Comparison of ENCODE assay signal across 22 cellular contexts in the genomic region with DNA sequence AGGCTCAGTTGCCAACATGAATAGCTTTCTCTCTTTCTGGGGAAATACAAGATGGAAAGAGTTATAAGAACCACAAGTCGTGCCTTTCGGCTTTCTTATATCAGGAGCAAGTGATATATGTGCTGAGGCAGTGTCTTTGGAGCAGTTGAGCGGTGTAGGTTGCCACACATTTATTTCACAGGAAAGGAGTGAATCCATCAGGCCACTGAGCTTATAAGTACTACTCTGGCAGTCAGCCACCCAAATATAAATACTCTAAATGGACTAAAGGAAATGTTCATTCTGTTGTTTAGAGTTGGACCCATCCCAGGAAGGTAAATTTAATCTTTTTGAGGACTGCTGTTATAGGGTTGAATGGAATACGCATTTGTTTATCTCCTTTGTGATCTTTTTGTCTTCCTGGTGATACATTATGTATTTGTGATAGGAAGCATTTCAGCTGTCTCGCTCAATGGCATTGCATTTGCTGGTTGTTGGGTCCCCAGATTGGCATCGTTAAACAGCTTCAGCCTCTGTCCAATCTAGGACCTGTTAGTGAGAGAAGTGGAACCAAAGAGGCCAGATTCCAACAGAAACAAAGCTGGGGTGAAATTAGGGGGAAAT.
A peak's percentile ranks its signal among the peaks of the same experiment; 100 is the strongest.
DNase-seq lines count a peak whose midpoint lies in the region; FAIRE-seq and TF ChIP-seq lines count a peak whose summit lies in the region.
"Had no signal": no experiment of that assay in that cellular context is flagged by ENCODE, and none has a peak within 500 bp of the region (broad histone marks: within the 10 kb centered on the region; RNA-seq: fewer than 3 reads in every experiment).

No MANE protein-coding gene starts in this region.

- no peak overlapping the region for H3K4me3 Mint-ChIP-seq in nephron progenitor cell
- H3K4me3 Mint-ChIP-seq: activated naive CD8-positive, alpha-beta T cell treated with anti-CD3 and anti-CD28 coated beads, Interleukin-2, amount 50 U/mL, for 24 hours; activated T-helper 17 cell treated with anti-CD3 and anti-CD28 coated beads, Interleukin-2, amount 50 U/mL, for 72 hours; dendritic cell treated with granulocyte-macrophage colony-stimulating factor and Interleukin-4, amounts not matched to agents 40 ng/mL and 50 ng/mL, for 4 days; H9; T-helper 2 cell treated with Interferon-gamma antibody and Interleukin-4, amounts not matched to agents 5 μg/mL and 100 μg/mL, for 36 hours had no signal

- WGBS in SK-N-SH (ENCODE audit: low lambda C conversion rate) = 42% methylated on average over 6 of the region's 6 CpGs

- peaks cover 7% of the 10 kb centered on the region for H3K27me3 Mint-ChIP-seq in nephron progenitor cell (ENCODE audit: low read depth, poor library complexity)

- H3K27ac ChIP-seq in HEK293 (ENCODE audit: extremely low read depth, low read depth, low read length) (no peak overlapping the region), SK-N-SH (ENCODE audit: low read depth in 2 of 2, low read length in 1 of 2) (peak overlapping the region in 1 of 2 experiments; percentile 94; a peak in 2 of 4 replicates)
- H3K27ac ChIP-seq: breast epithelium, PC-9, SJCRH30, upper lobe of right lung had no signal

- peak overlapping the region; percentile 31 for H3K27ac Mint-ChIP-seq in nephron progenitor cell
- H3K27ac Mint-ChIP-seq: activated naive CD8-positive, alpha-beta T cell treated with anti-CD3 and anti-CD28 coated beads, Interleukin-2, amount 50 U/mL, for 24 hours; activated T-helper 17 cell treated with anti-CD3 and anti-CD28 coated beads, Interleukin-2, amount 50 U/mL, for 72 hours; dendritic cell treated with granulocyte-macrophage colony-stimulating factor and Interleukin-4, amounts not matched to agents 40 ng/mL and 50 ng/mL, for 4 days; T-helper 2 cell treated with Interferon-gamma antibody and Interleukin-4, amounts not matched to agents 5 μg/mL and 100 μg/mL, for 36 hours had no signal

- no peak for TF ChIP-seq RAD21 in SK-N-SH (IDR thresholded peaks at IDR 0.05; ENCODE audit: low read length)

- H3K4me3 ChIP-seq in HEK293 (ENCODE audit: low read depth, low read length) (no peak overlapping the region), SK-N-SH (ENCODE audit: low read depth in 2 of 2, low read length in 1 of 2) (no peak overlapping the region)
- H3K4me3 ChIP-seq: breast epithelium, gastrocnemius medialis, PC-9, SJCRH30, upper lobe of right lung had no signal

- H4K20me1 ChIP-seq in SK-N-SH (ENCODE audit: insufficient read depth) = no peaks in the 10 kb centered on the region

- TF ChIP-seq CTCF in HEK293 (tag by site-specific recombination; IDR thresholded peaks at IDR 0.05) (no peak), SK-N-SH (IDR thresholded peaks at IDR 0.05) (no peak), nephron progenitor cell (IDR thresholded peaks at IDR 0.05) (no peak), D721Med (IDR thresholded peaks at IDR 0.05; ENCODE audit: insufficient read depth, missing control alignments) (no peak)

- peaks cover 53% of the 10 kb centered on the region for H3K36me3 Mint-ChIP-seq in nephron progenitor cell (ENCODE audit: low read depth)

- CTCF ChIA-PET in HEK293 (lab: Yijun Ruan, JAX) = interaction anchor here (0.6 to 1.2 kb wide), 3 partner anchors 8 to 75 kb away, joined by 3 to 4 read pairs (median 4); no protein-coding TSS in a partner anchor
- CTCF ChIA-PET in SK-N-SH (lab: Yijun Ruan, JAX) = interaction anchor here (1.1 to 2.4 kb wide), 7 partner anchors 10 to 312 kb away, joined by 3 to 8 read pairs (median 6); a partner anchor contains a TSS

- DNase-seq in NCI-H2081 treated with DMSO at 0.1 percent for 48 hours (lab: John Stamatoyannopoulos, UW) (peak; percentile 71), SK-N-SH (peak; percentile 74), nephron progenitor cell (no peak), germinal center (ENCODE audit: low spot score) (no peak), D721Med (ENCODE audit: insufficient read length, low spot score) (no peak)
- no peak for DNase-seq in stimulated activated CD4-positive, alpha-beta T cell treated with anti-CD3 and anti-CD28 coated beads, Interleukin-12 subunit alpha, Interleukin-12 subunit beta, amount 100 ng/mL, for 4 hours
- DNase-seq: activated naive CD8-positive, alpha-beta T cell treated with anti-CD3 and anti-CD28 coated beads, Interleukin-2, amount 50 U/mL, for 24 hours; erythroblast; gastrocnemius medialis; H9; MV-4-11; NCI-H524 treated with DMSO at 0.1 percent for 48 hours; SJCRH30; stimulated activated CD4-positive, alpha-beta T cell treated with anti-CD3 and anti-CD28 coated beads, Interleukin-1b, Interleukin-23, amount 100 ng/mL, for 48 hours; upper lobe of right lung had no signal

- peaks cover 56% of the 10 kb centered on the region for H3K4me1 Mint-ChIP-seq in nephron progenitor cell
- H3K4me1 Mint-ChIP-seq: activated naive CD8-positive, alpha-beta T cell treated with anti-CD3 and anti-CD28 coated beads, Interleukin-2, amount 50 U/mL, for 24 hours; activated T-helper 17 cell treated with anti-CD3 and anti-CD28 coated beads, Interleukin-2, amount 50 U/mL, for 72 hours had no signal

- H3K9me3 ChIP-seq in HEK293 (ENCODE audit: control insufficient read depth, insufficient read depth, low read depth, low read length) (no peaks in the 10 kb centered on the region), SK-N-SH (no peaks in the 10 kb centered on the region)
- H3K9me3 ChIP-seq: breast epithelium, gastrocnemius medialis, SJCRH30, upper lobe of right lung had no signal

- H3K9me2 ChIP-seq in SK-N-SH = no peaks in the 10 kb centered on the region

- H3K9me3 Mint-ChIP-seq in nephron progenitor cell = peaks cover 11% of the 10 kb centered on the region
- H3K9me3 Mint-ChIP-seq: activated naive CD8-positive, alpha-beta T cell treated with anti-CD3 and anti-CD28 coated beads, Interleukin-2, amount 50 U/mL, for 24 hours; activated T-helper 17 cell treated with anti-CD3 and anti-CD28 coated beads, Interleukin-2, amount 50 U/mL, for 72 hours; dendritic cell treated with granulocyte-macrophage colony-stimulating factor and Interleukin-4, amounts not matched to agents 40 ng/mL and 50 ng/mL, for 4 days; H9; T-helper 2 cell treated with Interferon-gamma antibody and Interleukin-4, amounts not matched to agents 5 μg/mL and 100 μg/mL, for 36 hours had no signal

- no peak overlapping the region for H3K4me2 ChIP-seq in SK-N-SH
- H3K4me2 ChIP-seq: PC-9 had no signal

- TF ChIP-seq EP300 in SK-N-SH (IDR thresholded peaks at IDR 0.05; ENCODE audit: borderline replicate concordance in 1 of 2, low read depth in 1 of 2, low read length in 1 of 2) = peak in 1 of 2 experiments; percentile 51; a peak in 2 of 4 replicates

- POLR2A ChIA-PET in HEK293 (lab: Yijun Ruan, JAX) = interaction anchor here (1.1 to 1.6 kb wide), 2 partner anchors 12 to 170 kb away, joined by 4 read pairs; a partner anchor contains a TSS
- POLR2A ChIA-PET in SK-N-SH (lab: Yijun Ruan, JAX) = interaction anchor here (0.6 kb wide), 1 partner anchor 27 kb away, joined by 3 read pairs; no protein-coding TSS in a partner anchor

- H3K4me1 ChIP-seq in HEK293 (ENCODE audit: control insufficient read depth, insufficient read depth, low read length) (peaks cover 6% of the 10 kb centered on the region), SK-N-SH (ENCODE audit: control insufficient read depth in 1 of 2, insufficient read depth in 2 of 2, low read depth in 1 of 2, low read length in 1 of 2) (peaks cover 0 to 50% of the 10 kb centered on the region in 2 experiments; a peak in 2 of 4 replicates)
- H3K4me1 ChIP-seq: breast epithelium, upper lobe of right lung had no signal

- FAIRE-seq in D721Med (lab: Jason Lieb, UNC) = no peak
- FAIRE-seq: GM19239 had no signal

- no peaks in the 10 kb centered on the region for H3K27me3 ChIP-seq in SK-N-SH (ENCODE audit: insufficient read depth)
- H3K27me3 ChIP-seq: gastrocnemius medialis, SJCRH30 had no signal

- H3K36me3 ChIP-seq in HEK293 (ENCODE audit: control insufficient read depth in 2 of 2, insufficient read depth in 1 of 2, low read length in 2 of 2) = peaks cover 0 to 8% of the 10 kb centered on the region in 2 experiments; a peak in 1 of 3 replicates
- H3K36me3 ChIP-seq in SK-N-SH (replicated peaks in 1 of 2; ENCODE audit: control insufficient read depth in 1 of 2, insufficient read depth in 2 of 2, low read length in 1 of 2) = no peaks in the 10 kb centered on the region
- H3K36me3 ChIP-seq: breast epithelium, gastrocnemius medialis, upper lobe of right lung had no signal

- H3F3A ChIP-seq in SK-N-SH (replicated peaks; ENCODE audit: insufficient read depth) = no peaks in the 10 kb centered on the region

- no peak overlapping the region for H3K9ac ChIP-seq in SK-N-SH

- H3K79me2 ChIP-seq in SK-N-SH (ENCODE audit: insufficient read depth) = no peaks in the 10 kb centered on the region

- no peak overlapping the region for H2AFZ ChIP-seq in SK-N-SH (ENCODE audit: low read depth)
- H2AFZ ChIP-seq: PC-9 had no signal

TF ChIP-seq in HEK293, 187 proteins besides CTCF, POLR2A, EP300 and RAD21 (continues in another document):
- no peak for TF ChIP-seq ZNF560 (tag by site-specific recombination; IDR thresholded peaks at IDR 0.05; ENCODE audit: borderline replicate concordance)
- TF ChIP-seq ZNF394 (tag by site-specific recombination; IDR thresholded peaks at IDR 0.05; ENCODE audit: borderline replicate concordance) = no peak
- peak; percentile 40; the same call in 1 of the 2 replicates for TF ChIP-seq ZNF266 (tag by site-specific recombination; IDR thresholded peaks at IDR 0.05; ENCODE audit: low read depth)
- TF ChIP-seq ZNF660 (tag by site-specific recombination; IDR thresholded peaks at IDR 0.05) = no peak
- TF ChIP-seq ZNF138 (tag by site-specific recombination; IDR thresholded peaks at IDR 0.05; ENCODE audit: borderline replicate concordance) = 0 out of 2 replicates have a peak, but pooled peaks have one; percentile 8
- TF ChIP-seq ZNF2 (tag by site-specific recombination; IDR thresholded peaks at IDR 0.05) = no peak
- no peak for TF ChIP-seq ZNF48 (tag by site-specific recombination; IDR thresholded peaks at IDR 0.05)

TF ChIP-seq in SK-N-SH, 30 proteins besides CTCF, POLR2A, EP300 and RAD21:
- TF ChIP-seq RFX5 (IDR thresholded peaks at IDR 0.05; ENCODE audit: low read length) = no peak
- no peak for TF ChIP-seq MXI1 (IDR thresholded peaks at IDR 0.05; ENCODE audit: low read depth, low read length)
- no peak for TF ChIP-seq SIN3A (IDR thresholded peaks at IDR 0.05; ENCODE audit: borderline replicate concordance, low read depth, low read length)
- TF ChIP-seq GATA2 (CRISPR knock-in tag; IDR thresholded peaks at IDR 0.05) = peak; percentile 93
- peak; percentile 70 for TF ChIP-seq FOXJ3 (CRISPR knock-in tag; IDR thresholded peaks at IDR 0.05)
- TF ChIP-seq NFIC (IDR thresholded peaks at IDR 0.05; ENCODE audit: borderline replicate concordance) = no peak
- TF ChIP-seq RCOR1 (IDR thresholded peaks at IDR 0.05; ENCODE audit: low read length) = peak; percentile 43; the same call in 1 of the 2 replicates
- peak; percentile 40 for TF ChIP-seq CHD2 (IDR thresholded peaks at IDR 0.05; ENCODE audit: low read length, partially characterized antibody)

Comparison
In these comparisons a context has a peak if more than half of its experiments do, and no peak if none do; other contexts are left out.
1. DNase-seq: peak in NCI-H2081 treated with DMSO at 0.1 percent for 48 hours (single experiment) and SK-N-SH (single experiment); none in nephron progenitor cell (single experiment), stimulated activated CD4-positive, alpha-beta T cell treated with anti-CD3 and anti-CD28 coated beads, Interleukin-12 subunit alpha, Interleukin-12 subunit beta, amount 100 ng/mL, for 4 hours (single experiment), germinal center (single experiment) and D721Med (single experiment).